ENCODE assay signal across 1 cellular context in the genomic region with DNA sequence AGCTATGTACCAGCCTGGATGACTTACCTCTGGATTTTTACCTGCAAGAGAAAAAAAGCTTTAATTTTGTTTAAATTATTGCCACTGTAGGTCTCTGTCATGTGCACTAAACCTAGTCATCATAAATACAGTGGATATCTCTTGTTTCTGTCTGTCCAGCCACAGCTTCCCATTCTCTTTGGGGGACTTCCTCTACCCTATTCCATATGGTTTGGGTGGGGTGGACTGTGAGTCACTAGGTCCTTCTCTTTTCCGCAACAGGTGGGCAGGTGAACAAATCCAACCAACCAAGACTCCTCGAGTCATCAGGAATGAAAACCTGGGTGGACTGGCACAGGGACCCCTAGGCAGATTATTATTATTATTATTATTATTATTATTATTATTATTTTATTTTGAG.
TF ChIP-seq lines count a peak whose summit lies in the region.

No MANE protein-coding gene starts in this region.

TF ChIP-seq in GM23338, 12 proteins besides CTCF, POLR2A, EP300 and RAD21 (continued from another document):
- no peak for TF ChIP-seq STAT1 (IDR thresholded peaks at IDR 0.05; ENCODE audit: unreplicated experiment)
TF ChIP-seq in GM23338: peak in this region for 0.
